Comparison of ENCODE assay signal across 34 cellular contexts in genomic region chr2:150209746-150210145, GRCh38.
"Had no signal": no experiment of that assay in that cellular context is flagged by ENCODE, and none has a peak within 500 bp of the region (broad histone marks: within the 10 kb centered on the region; RNA-seq: fewer than 3 reads in every experiment).

No MANE protein-coding gene starts in this region.

- H3K4me1 ChIP-seq: foreskin keratinocyte had no signal

- H3K27me3 Mint-ChIP-seq: activated CD4-positive, alpha-beta memory T cell treated with anti-CD3 and anti-CD28 coated beads for 36 hours; activated CD4-positive, alpha-beta T cell treated with anti-CD3 and anti-CD28 coated beads for 36 hours; activated CD4-positive, alpha-beta T cell treated with anti-CD3 and anti-CD28 coated beads, Interleukin-2, amount 10 ng/mL, durations not matched to agents 24 days and 14 days; activated CD8-positive, alpha-beta memory T cell treated with anti-CD3 and anti-CD28 coated beads, Interleukin-2, amount 10 ng/mL, durations not matched to agents 7 days and 5 days; activated naive CD4-positive, alpha-beta T cell treated with anti-CD3 and anti-CD28 coated beads, Interleukin-2, amount 50 U/mL, for 24 hours; activated naive CD8-positive, alpha-beta T cell treated with anti-CD3 and anti-CD28 coated beads for 36 hours; activated naive CD8-positive, alpha-beta T cell treated with anti-CD3 and anti-CD28 coated beads, Interleukin-2, amount 50 U/mL, for 24 hours; effector memory CD8-positive, alpha-beta T cell had no signal

- H3K9me3 Mint-ChIP-seq: activated CD4-positive, alpha-beta T cell treated with anti-CD3 and anti-CD28 coated beads, Interleukin-2, amount 10 ng/mL, durations not matched to agents 24 days and 14 days; activated naive CD4-positive, alpha-beta T cell treated with anti-CD3 and anti-CD28 coated beads, Interleukin-2, amount 50 U/mL, for 24 hours; activated naive CD8-positive, alpha-beta T cell treated with anti-CD3 and anti-CD28 coated beads for 36 hours; activated naive CD8-positive, alpha-beta T cell treated with anti-CD3 and anti-CD28 coated beads, Interleukin-2, amount 50 U/mL, for 24 hours; activated T-helper 1 cell treated with anti-CD3 and anti-CD28 coated beads, Interleukin-12 subunit alpha, Interleukin-12 subunit beta, Interleukin-2, Interleukin-4 antibody, amounts not matched to agents 30 ng/mL and 10 ng/mL and 1 ng/mL, durations not matched to agents 14 hours and 24 hours and 36 hours; activated T-helper 2 cell treated with anti-CD3 and anti-CD28 coated beads, Interferon-gamma antibody, Interleukin-2, Interleukin-4, amounts not matched to agents 10 μg/mL and 5 μg/mL and 100 μg/mL, durations not matched to agents 14 hours and 24 hours and 36 hours had no signal

- H3K4me3 ChIP-seq: adrenal gland, body of pancreas, esophagus muscularis mucosa, gastrocnemius medialis, heart left ventricle had no signal

- H3K9me3 ChIP-seq: adrenal gland, body of pancreas, esophagus muscularis mucosa, gastrocnemius medialis, heart left ventricle had no signal

- ATAC-seq: activated CD4-positive, alpha-beta T cell treated with anti-CD3 and anti-CD28 coated beads for 36 hours; activated CD8-positive, alpha-beta memory T cell treated with anti-CD3 and anti-CD28 coated beads, Interleukin-2, amount 10 ng/mL, durations not matched to agents 7 days and 5 days; activated CD8-positive, alpha-beta T cell treated with anti-CD3 and anti-CD28 coated beads, Interleukin-2, amount 10 ng/mL, durations not matched to agents 7 days and 5 days; activated naive CD8-positive, alpha-beta T cell treated with anti-CD3 and anti-CD28 coated beads, Interleukin-2, amount 50 U/mL, for 24 hours; body of pancreas; effector memory CD8-positive, alpha-beta T cell; foreskin keratinocyte; gastrocnemius medialis; heart left ventricle had no signal

- H3K36me3 ChIP-seq: adrenal gland, esophagus muscularis mucosa, gastrocnemius medialis, heart left ventricle had no signal

- H3K4me3 Mint-ChIP-seq: activated CD4-positive, alpha-beta memory T cell treated with anti-CD3 and anti-CD28 coated beads for 36 hours; activated CD4-positive, alpha-beta T cell treated with anti-CD3 and anti-CD28 coated beads for 36 hours; activated CD4-positive, alpha-beta T cell treated with anti-CD3 and anti-CD28 coated beads, Interleukin-2, amount 10 ng/mL, durations not matched to agents 24 days and 14 days; activated CD8-positive, alpha-beta memory T cell treated with anti-CD3 and anti-CD28 coated beads, Interleukin-2, amount 10 ng/mL, durations not matched to agents 7 days and 5 days; activated CD8-positive, alpha-beta T cell treated with anti-CD3 and anti-CD28 coated beads, Interleukin-2, amount 10 ng/mL, durations not matched to agents 7 days and 5 days; activated naive CD4-positive, alpha-beta T cell treated with anti-CD3 and anti-CD28 coated beads for 36 hours; activated naive CD4-positive, alpha-beta T cell treated with anti-CD3 and anti-CD28 coated beads, Interleukin-2, amount 50 U/mL, for 24 hours; activated naive CD8-positive, alpha-beta T cell treated with anti-CD3 and anti-CD28 coated beads for 36 hours; activated naive CD8-positive, alpha-beta T cell treated with anti-CD3 and anti-CD28 coated beads, Interleukin-2, amount 50 U/mL, for 24 hours; activated T-helper 1 cell treated with anti-CD3 and anti-CD28 coated beads, Interleukin-12 subunit alpha, Interleukin-12 subunit beta, Interleukin-2, Interleukin-4 antibody, amounts not matched to agents 30 ng/mL and 10 ng/mL and 1 ng/mL, durations not matched to agents 14 hours and 24 hours and 36 hours; effector memory CD8-positive, alpha-beta T cell had no signal

- H3K27ac ChIP-seq: adrenal gland, body of pancreas, esophagus muscularis mucosa, foreskin keratinocyte, gastrocnemius medialis, heart left ventricle had no signal

- DNase-seq: activated CD4-positive, alpha-beta memory T cell treated with anti-CD3 and anti-CD28 coated beads for 36 hours; activated CD4-positive, alpha-beta T cell treated with anti-CD3 and anti-CD28 coated beads for 36 hours; activated CD4-positive, alpha-beta T cell treated with anti-CD3 and anti-CD28 coated beads, Interleukin-2, amount 10 ng/mL, durations not matched to agents 24 days and 14 days; activated CD4-positive, CD25-positive, alpha-beta regulatory T cell; activated CD4-positive, CD25-positive, alpha-beta regulatory T cell treated with anti-CD3 and anti-CD28 coated beads, Interleukin-2, amount 50 U/mL, for 72 hours; activated CD8-positive, alpha-beta memory T cell treated with anti-CD3 and anti-CD28 coated beads, Interleukin-2, amount 10 ng/mL, durations not matched to agents 7 days and 5 days; activated CD8-positive, alpha-beta memory T cell treated with anti-CD3 and anti-CD28 coated beads, Interleukin-2, amount 50 U/mL, for 4 hours; activated CD8-positive, alpha-beta T cell treated with anti-CD3 and anti-CD28 coated beads, Interleukin-2, amount 10 ng/mL, durations not matched to agents 7 days and 5 days; activated effector memory CD4-positive, alpha-beta T cell treated with anti-CD3 and anti-CD28 coated beads, Interleukin-2, amount 50 U/mL, for 16 hours; activated naive CD4-positive, alpha-beta T cell treated with anti-CD3 and anti-CD28 coated beads for 36 hours; activated naive CD8-positive, alpha-beta T cell treated with anti-CD3 and anti-CD28 coated beads for 36 hours; activated naive CD8-positive, alpha-beta T cell treated with anti-CD3 and anti-CD28 coated beads, Interleukin-2, amount 50 U/mL, for 24 hours; activated T-cell treated with anti-CD3 and anti-CD28 coated beads, Interleukin-2, amount 50 U/mL, for 1 hour; activated T-cell treated with anti-CD3 and anti-CD28 coated beads, Interleukin-2, amount 50 U/mL, for 48 hours; adrenal gland; amygdala; aorta; body of pancreas; caudate nucleus; cortex of kidney; dermis blood vessel endothelial cell; effector CD4-positive, alpha-beta T cell; effector memory CD8-positive, alpha-beta T cell; erythroblast; foreskin keratinocyte; gastrocnemius medialis; glutamatergic neuron; heart left ventricle; T-helper 2 cell had no signal

- H3K36me3 Mint-ChIP-seq: activated CD4-positive, alpha-beta memory T cell treated with anti-CD3 and anti-CD28 coated beads for 36 hours; activated CD8-positive, alpha-beta memory T cell treated with anti-CD3 and anti-CD28 coated beads, Interleukin-2, amount 10 ng/mL, durations not matched to agents 7 days and 5 days; activated naive CD4-positive, alpha-beta T cell treated with anti-CD3 and anti-CD28 coated beads, Interleukin-2, amount 50 U/mL, for 24 hours; activated naive CD8-positive, alpha-beta T cell treated with anti-CD3 and anti-CD28 coated beads for 36 hours had no signal

- H3K4me1 Mint-ChIP-seq: activated CD4-positive, alpha-beta T cell treated with anti-CD3 and anti-CD28 coated beads for 36 hours; activated CD4-positive, alpha-beta T cell treated with anti-CD3 and anti-CD28 coated beads, Interleukin-2, amount 10 ng/mL, durations not matched to agents 24 days and 14 days; activated CD8-positive, alpha-beta memory T cell treated with anti-CD3 and anti-CD28 coated beads, Interleukin-2, amount 10 ng/mL, durations not matched to agents 7 days and 5 days; activated naive CD4-positive, alpha-beta T cell treated with anti-CD3 and anti-CD28 coated beads, Interleukin-2, amount 50 U/mL, for 24 hours; activated naive CD8-positive, alpha-beta T cell treated with anti-CD3 and anti-CD28 coated beads for 36 hours; activated naive CD8-positive, alpha-beta T cell treated with anti-CD3 and anti-CD28 coated beads, Interleukin-2, amount 50 U/mL, for 24 hours had no signal

- H3K27me3 ChIP-seq: adrenal gland, body of pancreas, esophagus muscularis mucosa, foreskin keratinocyte, gastrocnemius medialis, heart left ventricle had no signal

- FAIRE-seq: colon had no signal

- H3K27ac Mint-ChIP-seq: activated CD4-positive, alpha-beta memory T cell treated with anti-CD3 and anti-CD28 coated beads for 36 hours; activated CD4-positive, alpha-beta T cell treated with anti-CD3 and anti-CD28 coated beads for 36 hours; activated CD4-positive, alpha-beta T cell treated with anti-CD3 and anti-CD28 coated beads, Interleukin-2, amount 10 ng/mL, durations not matched to agents 24 days and 14 days; activated CD8-positive, alpha-beta memory T cell treated with anti-CD3 and anti-CD28 coated beads, Interleukin-2, amount 10 ng/mL, durations not matched to agents 7 days and 5 days; activated CD8-positive, alpha-beta T cell treated with anti-CD3 and anti-CD28 coated beads, Interleukin-2, amount 10 ng/mL, durations not matched to agents 7 days and 5 days; activated naive CD4-positive, alpha-beta T cell treated with anti-CD3 and anti-CD28 coated beads for 36 hours; activated naive CD4-positive, alpha-beta T cell treated with anti-CD3 and anti-CD28 coated beads, Interleukin-2, amount 50 U/mL, for 24 hours; activated naive CD8-positive, alpha-beta T cell treated with anti-CD3 and anti-CD28 coated beads for 36 hours; activated naive CD8-positive, alpha-beta T cell treated with anti-CD3 and anti-CD28 coated beads, Interleukin-2, amount 50 U/mL, for 24 hours; activated T-helper 1 cell treated with anti-CD3 and anti-CD28 coated beads, Interleukin-12 subunit alpha, Interleukin-12 subunit beta, Interleukin-2, Interleukin-4 antibody, amounts not matched to agents 30 ng/mL and 10 ng/mL and 1 ng/mL, durations not matched to agents 14 hours and 24 hours and 36 hours; activated T-helper 2 cell treated with anti-CD3 and anti-CD28 coated beads, Interferon-gamma antibody, Interleukin-2, Interleukin-4, amounts not matched to agents 10 μg/mL and 5 μg/mL and 100 μg/mL, durations not matched to agents 14 hours and 24 hours and 36 hours; effector memory CD8-positive, alpha-beta T cell had no signal
